Comparison of ENCODE assay signal across 11 cellular contexts in genomic region chr6:170082531-170083187, GRCh38.
DNase-seq lines count a peak whose midpoint lies in the region; ATAC-seq lines count a peak whose summit lies in the region.
"Had no signal": no experiment of that assay in that cellular context is flagged by ENCODE, and none has a peak within 500 bp of the region (broad histone marks: within the 10 kb centered on the region; RNA-seq: fewer than 3 reads in every experiment).

No MANE protein-coding gene starts in this region.

- peaks cover 32% of the 10 kb centered on the region for H3K27me3 Mint-ChIP-seq in activated naive CD4-positive, alpha-beta T cell treated with anti-CD3 and anti-CD28 coated beads, Interleukin-2, amount 10 ng/mL, durations not matched to agents 7 days and 5 days
- peaks cover 11% of the 10 kb centered on the region for H3K27me3 Mint-ChIP-seq in T-helper 1 cell treated with Interleukin-12 subunit alpha and Interleukin-12 subunit beta and Interleukin-4 antibody, amounts not matched to agents 30 μg/mL and 1 μg/mL, for 36 hours (ENCODE audit: low read depth)
- no peaks in the 10 kb centered on the region for H3K27me3 Mint-ChIP-seq in stimulated activated naive CD8-positive, alpha-beta T cell treated with anti-CD3 and anti-CD28 coated beads, Interleukin-15, Interleukin-2, amounts not matched to agents 100 ng/mL and 50 ng/mL, for 24 hours

- H3K9me3 Mint-ChIP-seq in activated naive CD4-positive, alpha-beta T cell treated with anti-CD3 and anti-CD28 coated beads, Interleukin-2, amount 50 U/mL, for 72 hours: peaks cover 4% of the 10 kb centered on the region in 2 donors
- H3K9me3 Mint-ChIP-seq in activated naive CD4-positive, alpha-beta T cell treated with anti-CD3 and anti-CD28 coated beads, Interleukin-2, amount 10 ng/mL, durations not matched to agents 7 days and 5 days: no peaks in the 10 kb centered on the region
- no peaks in the 10 kb centered on the region for H3K9me3 Mint-ChIP-seq in T-helper 1 cell treated with Interleukin-12 subunit alpha and Interleukin-12 subunit beta and Interleukin-4 antibody, amounts not matched to agents 30 μg/mL and 1 μg/mL, for 36 hours
- no peaks in the 10 kb centered on the region for H3K9me3 Mint-ChIP-seq in stimulated activated naive CD8-positive, alpha-beta T cell treated with anti-CD3 and anti-CD28 coated beads, Interleukin-15, Interleukin-2, amounts not matched to agents 100 ng/mL and 50 ng/mL, for 24 hours
- H3K9me3 Mint-ChIP-seq: activated T-helper 2 cell treated with anti-CD3 and anti-CD28 coated beads, Interferon-gamma antibody, Interleukin-2, Interleukin-4, amounts not matched to agents 10 μg/mL and 5 μg/mL and 100 μg/mL, durations not matched to agents 14 hours and 24 hours and 36 hours had no signal

- no peak overlapping the region for H3K4me3 Mint-ChIP-seq in activated naive CD4-positive, alpha-beta T cell treated with anti-CD3 and anti-CD28 coated beads, Interleukin-2, amount 10 ng/mL, durations not matched to agents 7 days and 5 days
- H3K4me3 Mint-ChIP-seq in T-helper 1 cell treated with Interleukin-12 subunit alpha and Interleukin-12 subunit beta and Interleukin-4 antibody, amounts not matched to agents 30 μg/mL and 1 μg/mL, for 36 hours: no peak overlapping the region
- H3K4me3 Mint-ChIP-seq in stimulated activated naive CD8-positive, alpha-beta T cell treated with anti-CD3 and anti-CD28 coated beads, Interleukin-15, Interleukin-2, amounts not matched to agents 100 ng/mL and 50 ng/mL, for 24 hours: no peak overlapping the region

- no peak overlapping the region for H3K27ac Mint-ChIP-seq in activated naive CD4-positive, alpha-beta T cell treated with anti-CD3 and anti-CD28 coated beads, Interleukin-2, amount 50 U/mL, for 72 hours
- no peak overlapping the region for H3K27ac Mint-ChIP-seq in activated naive CD4-positive, alpha-beta T cell treated with anti-CD3 and anti-CD28 coated beads, Interleukin-2, amount 10 ng/mL, durations not matched to agents 7 days and 5 days
- peak overlapping the region; percentile 50 for H3K27ac Mint-ChIP-seq in T-helper 1 cell treated with Interleukin-12 subunit alpha and Interleukin-12 subunit beta and Interleukin-4 antibody, amounts not matched to agents 30 μg/mL and 1 μg/mL, for 36 hours
- peak overlapping the region; percentile 29 for H3K27ac Mint-ChIP-seq in stimulated activated naive CD8-positive, alpha-beta T cell treated with anti-CD3 and anti-CD28 coated beads, Interleukin-15, Interleukin-2, amounts not matched to agents 100 ng/mL and 50 ng/mL, for 24 hours
- H3K27ac Mint-ChIP-seq: activated T-helper 2 cell treated with anti-CD3 and anti-CD28 coated beads, Interferon-gamma antibody, Interleukin-2, Interleukin-4, amounts not matched to agents 10 μg/mL and 5 μg/mL and 100 μg/mL, durations not matched to agents 14 hours and 24 hours and 36 hours had no signal

- H3K4me1 Mint-ChIP-seq in activated naive CD4-positive, alpha-beta T cell treated with anti-CD3 and anti-CD28 coated beads, Interleukin-2, amount 10 ng/mL, durations not matched to agents 7 days and 5 days: peaks cover 13% of the 10 kb centered on the region
- H3K4me1 Mint-ChIP-seq in T-helper 1 cell treated with Interleukin-12 subunit alpha and Interleukin-12 subunit beta and Interleukin-4 antibody, amounts not matched to agents 30 μg/mL and 1 μg/mL, for 36 hours (ENCODE audit: low read depth): peaks cover 17% of the 10 kb centered on the region
- peaks cover 21% of the 10 kb centered on the region for H3K4me1 Mint-ChIP-seq in stimulated activated naive CD8-positive, alpha-beta T cell treated with anti-CD3 and anti-CD28 coated beads, Interleukin-15, Interleukin-2, amounts not matched to agents 100 ng/mL and 50 ng/mL, for 24 hours (ENCODE audit: low read depth)

- DNase-seq in activated naive CD4-positive, alpha-beta T cell treated with anti-CD3 and anti-CD28 coated beads, Interleukin-2, amount 50 U/mL, for 72 hours (ENCODE audit: low spot score in 2 of 2): peak in 1 of 2 donors; percentile 55
- no peak for DNase-seq in activated naive CD4-positive, alpha-beta T cell treated with anti-CD3 and anti-CD28 coated beads, Interleukin-2, amount 10 ng/mL, durations not matched to agents 7 days and 5 days
- DNase-seq in iris pigment epithelial cell (ENCODE audit: low read depth): peak; percentile 4
- no peak for DNase-seq in midbrain (lab: John Stamatoyannopoulos, UW)
- no peak for DNase-seq in NCI-H1417 treated with DMSO at 0.1 percent for 48 hours (lab: John Stamatoyannopoulos, UW)
- DNase-seq: DND-41 had no signal

- ATAC-seq in activated naive CD4-positive, alpha-beta T cell treated with anti-CD3 and anti-CD28 coated beads, Interleukin-2, amount 50 U/mL, for 72 hours: peak; percentile 44 to 92
- no peak for ATAC-seq in GM19397 (IDR thresholded peaks at IDR 0.05; ENCODE audit: unreplicated experiment)
- ATAC-seq: left lung had no signal

- CTCF ChIA-PET in activated naive CD4-positive, alpha-beta T cell treated with anti-CD3 and anti-CD28 coated beads, Interleukin-2, amount 10 ng/mL, durations not matched to agents 7 days and 5 days (lab: Charles Lee): no interaction called here

- H3K36me3 Mint-ChIP-seq in activated naive CD4-positive, alpha-beta T cell treated with anti-CD3 and anti-CD28 coated beads, Interleukin-2, amount 50 U/mL, for 72 hours: no peaks in the 10 kb centered on the region
- no peaks in the 10 kb centered on the region for H3K36me3 Mint-ChIP-seq in activated naive CD4-positive, alpha-beta T cell treated with anti-CD3 and anti-CD28 coated beads, Interleukin-2, amount 10 ng/mL, durations not matched to agents 7 days and 5 days
- no peaks in the 10 kb centered on the region for H3K36me3 Mint-ChIP-seq in T-helper 1 cell treated with Interleukin-12 subunit alpha and Interleukin-12 subunit beta and Interleukin-4 antibody, amounts not matched to agents 30 μg/mL and 1 μg/mL, for 36 hours (ENCODE audit: low read depth)
- no peaks in the 10 kb centered on the region for H3K36me3 Mint-ChIP-seq in stimulated activated naive CD8-positive, alpha-beta T cell treated with anti-CD3 and anti-CD28 coated beads, Interleukin-15, Interleukin-2, amounts not matched to agents 100 ng/mL and 50 ng/mL, for 24 hours (ENCODE audit: low read depth)

Comparison
In these comparisons a context has a peak if more than half of its experiments do, and no peak if none do; other contexts are left out.
1. H3K27ac Mint-ChIP-seq: peak in T-helper 1 cell treated with Interleukin-12 subunit alpha and Interleukin-12 subunit beta and Interleukin-4 antibody, amounts not matched to agents 30 μg/mL and 1 μg/mL, for 36 hours (single experiment) and stimulated activated naive CD8-positive, alpha-beta T cell treated with anti-CD3 and anti-CD28 coated beads, Interleukin-15, Interleukin-2, amounts not matched to agents 100 ng/mL and 50 ng/mL, for 24 hours (single experiment); none in activated naive CD4-positive, alpha-beta T cell treated with anti-CD3 and anti-CD28 coated beads, Interleukin-2, amount 50 U/mL, for 72 hours (0 of 2) and activated naive CD4-positive, alpha-beta T cell treated with anti-CD3 and anti-CD28 coated beads, Interleukin-2, amount 10 ng/mL, durations not matched to agents 7 days and 5 days (single experiment).